9 cellular contexts compared by ENCODE assay signal in the genomic region with DNA sequence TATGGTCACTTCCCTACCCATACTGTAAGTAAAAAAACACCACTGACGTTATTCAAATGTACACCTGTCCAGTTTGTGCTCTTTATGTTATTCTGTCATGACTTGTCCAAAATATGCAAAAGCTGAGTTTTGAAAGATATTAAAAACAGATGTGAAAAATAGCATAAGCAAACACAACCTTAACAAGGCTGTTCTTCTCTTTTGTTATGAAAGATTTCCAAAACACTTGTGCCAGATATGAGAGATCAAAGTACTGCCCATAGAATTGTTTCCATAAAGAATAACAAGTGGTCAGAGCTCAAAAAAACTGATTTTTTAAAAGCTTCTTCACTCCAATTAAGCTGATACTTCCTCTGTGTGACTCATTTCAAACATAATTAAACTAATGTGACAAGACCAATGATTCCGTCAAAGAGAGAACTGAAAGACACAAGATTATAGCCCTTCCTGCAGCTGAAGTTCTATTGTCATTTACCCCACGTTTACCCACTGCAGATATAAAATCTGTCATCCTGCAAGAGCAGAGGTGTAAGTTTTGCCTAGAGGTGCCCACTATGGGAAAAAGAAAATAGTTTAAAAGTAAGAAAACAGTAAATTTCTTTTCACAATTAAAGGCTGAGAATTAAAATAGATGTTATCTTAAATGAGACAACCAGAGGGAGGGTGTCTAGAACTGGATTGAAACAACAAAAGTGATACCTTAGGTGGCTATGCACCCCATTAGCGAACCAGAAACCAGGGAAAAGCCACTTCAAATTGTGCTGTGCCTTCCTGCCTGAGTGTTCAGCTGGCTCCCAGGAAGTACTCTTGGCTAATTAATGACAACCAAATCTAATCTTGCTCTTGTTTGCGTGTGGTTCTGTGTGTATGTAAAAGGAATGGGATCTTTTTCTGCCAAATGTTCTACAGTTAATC. TPM values are rescaled to one million over a fixed set of nuclear protein-coding genes. Genes with fewer than 3 reads are reported as not detected.
DNase-seq lines count a peak whose midpoint lies in the region; ATAC-seq and TF ChIP-seq lines count a peak whose summit lies in the region.
"Had no signal": no experiment of that assay in that cellular context is flagged by ENCODE, and none has a peak within 500 bp of the region (broad histone marks: within the 10 kb centered on the region; RNA-seq: fewer than 3 reads in every experiment).

No MANE protein-coding gene starts in this region.

- no peaks in the 10 kb centered on the region for H3K9me3 Mint-ChIP-seq in naive thymus-derived CD4-positive, alpha-beta T cell

- H3K9me3 ChIP-seq in naive thymus-derived CD4-positive, alpha-beta T cell (ENCODE audit: control insufficient read depth in 2 of 3, low read length in 3 of 3) = no peaks in the 10 kb centered on the region

- H3K27ac ChIP-seq in naive thymus-derived CD4-positive, alpha-beta T cell (ENCODE audit: low read depth, low read length) = no peak overlapping the region

- intact Hi-C loops in naive thymus-derived CD4-positive, alpha-beta T cell (cut with micrococcal nuclease) = loop anchor here in 1 of 2 donors (5.0 kb wide), 1 partner anchor 542 kb away; no protein-coding TSS in a partner anchor

- TF ChIP-seq CTCF in GM13977 (IDR thresholded peaks at IDR 0.05; ENCODE audit: extremely low read depth, insufficient read depth, missing control alignments) = no peak

- no peaks in the 10 kb centered on the region for H3K36me3 ChIP-seq in naive thymus-derived CD4-positive, alpha-beta T cell (ENCODE audit: control insufficient read depth in 2 of 3, insufficient read depth in 3 of 3, low read length in 3 of 3)

- CTCF ChIA-PET in naive thymus-derived CD4-positive, alpha-beta T cell (lab: Charles Lee) = interaction anchor here (0.6 kb wide), 1 partner anchor 169 kb away, joined by 3 read pairs; no protein-coding TSS in a partner anchor

- no peaks in the 10 kb centered on the region for H3K4me1 ChIP-seq in naive thymus-derived CD4-positive, alpha-beta T cell (ENCODE audit: control insufficient read depth in 2 of 2, insufficient read depth in 2 of 2, low read length in 2 of 2)

- POLR2A ChIA-PET in naive thymus-derived CD4-positive, alpha-beta T cell (lab: Charles Lee) = no interaction called here

- no peak overlapping the region for H3K4me3 ChIP-seq in naive thymus-derived CD4-positive, alpha-beta T cell (ENCODE audit: low read length)

- peaks cover 0 to 7% (median 0%) of the 10 kb centered on the region in 5 donors for H3K27me3 Mint-ChIP-seq in naive thymus-derived CD4-positive, alpha-beta T cell

- in situ Hi-C loops in GM13977 (cut with MboI; ENCODE audit: low pct_unique_long_range_greater_than_20kb, low sequenced_read_pairs, unreplicated experiment) = no loop called here

- no peak overlapping the region for H3K4me3 Mint-ChIP-seq in naive thymus-derived CD4-positive, alpha-beta T cell

- H3K4me1 Mint-ChIP-seq in naive thymus-derived CD4-positive, alpha-beta T cell = no peaks in the 10 kb centered on the region

- no peaks in the 10 kb centered on the region for H3K36me3 Mint-ChIP-seq in naive thymus-derived CD4-positive, alpha-beta T cell

- no peaks in the 10 kb centered on the region for H3K27me3 ChIP-seq in naive thymus-derived CD4-positive, alpha-beta T cell (ENCODE audit: control insufficient read depth in 2 of 2, insufficient read depth in 2 of 2, low read length in 2 of 2)

- DNase-seq in GM13977 (ENCODE audit: low spot score) = peak; percentile 27
- peak; percentile 70 for DNase-seq in NCI-H1436 (lab: John Stamatoyannopoulos, UW)
- DNase-seq in OCI-M2 (lab: John Stamatoyannopoulos, UW; ENCODE audit: unreplicated experiment) = no peak
- DNase-seq in GF-D8 (lab: John Stamatoyannopoulos, UW) = no peak
- no peak for DNase-seq in naive thymus-derived CD4-positive, alpha-beta T cell
- DNase-seq in H4 (ENCODE audit: low spot score) = no peak

- no peak overlapping the region for H3K27ac Mint-ChIP-seq in naive thymus-derived CD4-positive, alpha-beta T cell

- ATAC-seq in HG02610 (IDR thresholded peaks at IDR 0.05; ENCODE audit: unreplicated experiment) (peak; percentile 92), esophagus mucosa (peak; percentile 57)
- no peak for ATAC-seq in naive thymus-derived CD4-positive, alpha-beta T cell

RNA-seq across cellular contexts. Expression of gene RASSF6, which starts 30.1 kb away (rescaled TPM):
- total RNA-seq in esophagus mucosa = 1.8 TPM
- total RNA-seq in naive thymus-derived CD4-positive, alpha-beta T cell = under 1 TPM in 4 of 5 experiments, not detected in 1; 0.05 to 0.42 (median 0.15) TPM
- under 1 TPM; 0.04 to 0.20 TPM for polyA plus RNA-seq in naive thymus-derived CD4-positive, alpha-beta T cell
- 0.08 TPM in 1 of 2 replicates, not detected in the other for total RNA-seq in H4 (2014; rRNA removed; shearing (Covaris generic))
- total RNA-seq: skeletal muscle tissue had no signal

Comparison
In these comparisons a context has a peak if more than half of its experiments do, and no peak if none do; other contexts are left out.
1. DNase-seq: peak in GM13977 (single experiment) and NCI-H1436 (single experiment); none in OCI-M2 (single experiment), GF-D8 (single experiment), naive thymus-derived CD4-positive, alpha-beta T cell (0 of 9) and H4 (single experiment).